In genomic region chr22:21641417-21641794, GRCh38 we compare ENCODE assay signal across 8 cellular contexts. TPM values are rescaled to one million over a fixed set of nuclear protein-coding genes. Genes with fewer than 3 reads are reported as not detected.
DNase-seq lines count a peak whose midpoint lies in the region; ATAC-seq, FAIRE-seq and TF ChIP-seq lines count a peak whose summit lies in the region.

No MANE protein-coding gene starts in this region.

- H3K4me2 ChIP-seq in H1 (ENCODE audit: insufficient read depth in 1 of 2, low read depth in 2 of 2, low read length in 2 of 2): peak overlapping the region; percentile 17 to 91
- H3K4me2 ChIP-seq in mesendoderm (ENCODE audit: low read length): peak overlapping the region; percentile 94

- H3K27me3 ChIP-seq in H1 (replicated peaks in 1 of 4; ENCODE audit: control insufficient read depth in 3 of 4, extremely low read depth in 1 of 4, insufficient read depth in 3 of 4, low read length in 3 of 4): peaks cover 0 to 7% (median 1%) of the 10 kb centered on the region in 4 experiments; a peak in 3 of 7 replicates
- H3K27me3 ChIP-seq in mesendoderm (ENCODE audit: insufficient read depth, low read length, poor library complexity): no peaks in the 10 kb centered on the region
- no peaks in the 10 kb centered on the region for H3K27me3 ChIP-seq in uterus

- TF ChIP-seq POLR2A in H1 (IDR thresholded peaks at IDR 0.05; ENCODE audit: control extremely low read depth in 1 of 2, low read depth in 2 of 2, low read length in 2 of 2): no peak; a peak in 1 of 3 replicates
- TF ChIP-seq POLR2A in uterus (IDR thresholded peaks at IDR 0.05): no peak

- peak; percentile 39 to 57 for TF ChIP-seq RAD21 in H1 (IDR thresholded peaks at IDR 0.05 in 1 of 2, conservative IDR thresholded peaks at IDR 0.05 in 1 of 2; ENCODE audit: low read depth in 2 of 2, low read length in 2 of 2)

- H3K79me2 ChIP-seq in H1 (ENCODE audit: control insufficient read depth in 1 of 2, insufficient read depth in 2 of 2, low read length in 2 of 2): no peaks in the 10 kb centered on the region
- H3K79me2 ChIP-seq in mesendoderm (ENCODE audit: control insufficient read depth, insufficient read depth, low read length): no peaks in the 10 kb centered on the region

- H4K8ac ChIP-seq in H1 (ENCODE audit: extremely low read depth, insufficient read depth, low read length) (peak overlapping the region; percentile 7; the same call in 1 of the 2 replicates), mesendoderm (ENCODE audit: low read depth, low read length) (no peak overlapping the region)

- CTCF ChIA-PET in H1 (lab: Charles Lee; ENCODE audit: partially characterized antibody): interaction anchor here (0.7 to 22.2 kb wide), 11 partner anchors 11 to 87 kb away, joined by 3 to 499 read pairs (median 13); partner anchors contain the start of genes CCDC116 and YDJC

- POLR2A ChIA-PET in H1 (lab: Charles Lee; ENCODE audit: partially characterized antibody): interaction anchor here (1.0 to 5.7 kb wide), 6 partner anchors 12 to 39 kb away, joined by 3 to 74 read pairs (median 10); partner anchors contain the start of genes CCDC116 and YDJC

- H2BK12ac ChIP-seq in H1 (ENCODE audit: low read depth, low read length): no peak overlapping the region

- H4K91ac ChIP-seq in H1 (replicated peaks; ENCODE audit: insufficient read length, low read length): no peak overlapping the region

- H2BK15ac ChIP-seq in H1 (ENCODE audit: low read length) (no peak overlapping the region), mesendoderm (replicated peaks; ENCODE audit: low read depth) (no peak overlapping the region)

- FAIRE-seq in H1 (lab: Jason Lieb, UNC): peak; percentile 57

- H3K4ac ChIP-seq in H1 (replicated peaks; ENCODE audit: insufficient read length, low read depth, low read length): no peak overlapping the region
- no peak overlapping the region for H3K4ac ChIP-seq in mesendoderm (ENCODE audit: low read depth, low read length)

- peaks cover 5% of the 10 kb centered on the region; the same call in 1 of the 2 replicates for H3K23me2 ChIP-seq in H1 (ENCODE audit: low read depth, low read length)

- no peak for TF ChIP-seq EP300 in H1 (IDR thresholded peaks at IDR 0.05; ENCODE audit: borderline replicate concordance in 1 of 2, low read depth in 2 of 2, low read length in 2 of 2)

- H3K36me3 ChIP-seq in H1 (ENCODE audit: control insufficient read depth in 2 of 4, insufficient read depth in 4 of 4, low read length in 3 of 4) (no peaks in the 10 kb centered on the region), mesendoderm (ENCODE audit: control insufficient read depth, insufficient read depth, low read length) (peaks cover 2% of the 10 kb centered on the region), uterus (no peaks in the 10 kb centered on the region)

- H3K4me1 ChIP-seq in H1 (replicated peaks in 1 of 4; ENCODE audit: control insufficient read depth in 3 of 4, insufficient read depth in 4 of 4, low read length in 3 of 4) (peaks cover 0 to 5% (median 2%) of the 10 kb centered on the region in 4 experiments; a peak in 4 of 7 replicates), mesendoderm (ENCODE audit: control insufficient read depth, low read depth, low read length) (peaks cover 2% of the 10 kb centered on the region), uterus (peaks cover 0 to 8% of the 10 kb centered on the region in 2 donors)

- H3K18ac ChIP-seq in H1 (ENCODE audit: extremely low read depth, low read length): peak overlapping the region; percentile 36; the same call in 1 of the 2 replicates
- H3K18ac ChIP-seq in mesendoderm (ENCODE audit: low read length): peak overlapping the region; percentile 70

- 12% methylated on average over 9 of the region's 9 CpGs; no CpG with 5 or more reads in 1 of the 2 experiments for WGBS in H1 (ENCODE audit: extremely low coverage in 1 of 2, insufficient coverage in 1 of 2, insufficient read length in 1 of 2, insufficient replicate concordance in 2 of 2, low coverage in 1 of 2, low lambda C conversion rate in 2 of 2, missing lambda C conversion rate in 1 of 2), 2 experiments
- WGBS in mesendoderm (ENCODE audit: extremely low coverage, insufficient coverage, low lambda C conversion rate): no CpG with 5 or more reads among the region's 9 CpGs

- H4K20me1 ChIP-seq in H1 (replicated peaks in 1 of 2; ENCODE audit: control insufficient read depth in 1 of 2, insufficient read depth in 2 of 2, low read length in 2 of 2): peaks cover 0 to 10% of the 10 kb centered on the region in 2 experiments

- H4K5ac ChIP-seq in H1 (ENCODE audit: insufficient read length, low read depth, low read length): no peak overlapping the region
- no peak overlapping the region for H4K5ac ChIP-seq in mesendoderm (ENCODE audit: low read length)

- no peak overlapping the region for H3K27ac ChIP-seq in H1 (ENCODE audit: low read depth, low read length)
- no peak overlapping the region for H3K27ac ChIP-seq in mesendoderm (ENCODE audit: low read depth, low read length)
- H3K27ac ChIP-seq in uterus: peak overlapping the region in 1 of 2 donors; percentile 62

- intact Hi-C loops in uterus (cut with DNase I; ENCODE audit: low total_unique reads): no loop called here

- peak; percentile 4 for ATAC-seq in HG02571 (IDR thresholded peaks at IDR 0.05; ENCODE audit: unreplicated experiment)

- H2AK5ac ChIP-seq in H1 (ENCODE audit: low read depth, low read length) (no peak overlapping the region), mesendoderm (ENCODE audit: low read length) (no peak overlapping the region)

- H3K23ac ChIP-seq in H1 (ENCODE audit: insufficient read length) (no peak overlapping the region), mesendoderm (ENCODE audit: low read length) (no peak overlapping the region)

- peak overlapping the region; percentile 24 for H3K56ac ChIP-seq in H1 (replicated peaks; ENCODE audit: insufficient read length, low read depth, low read length)
- peak overlapping the region; percentile 92 for H3K56ac ChIP-seq in mesendoderm (ENCODE audit: low read length)

- H2BK20ac ChIP-seq in H1 (ENCODE audit: low read length): no peak overlapping the region

- DNase-seq in NCI-H146 (lab: John Stamatoyannopoulos, UW) (peak; percentile 42), NCI-H146 treated with DMSO at 0.1 percent for 48 hours (lab: John Stamatoyannopoulos, UW; ENCODE audit: unreplicated experiment) (no peak), SHP77 treated with DMSO at 0.1 percent for 48 hours (lab: John Stamatoyannopoulos, UW) (peak; percentile 12), H1 (ENCODE audit: low read depth in 1 of 2, low spot score in 2 of 2) (peak in 1 of 2 experiments; percentile 59), mesendoderm (peak; percentile 83), uterus (no peak), cerebellar nuclear complex (lab: John Stamatoyannopoulos, UW) (no peak)

- no peak overlapping the region for H3K14ac ChIP-seq in H1 (ENCODE audit: insufficient read length)

- H3K9me3 ChIP-seq in H1 (ENCODE audit: insufficient read depth in 2 of 2, low read depth in 1 of 2, low read length in 1 of 2): no peaks in the 10 kb centered on the region
- no peaks in the 10 kb centered on the region for H3K9me3 ChIP-seq in uterus

- no peaks in the 10 kb centered on the region for H3K79me1 ChIP-seq in H1 (ENCODE audit: low read depth, low read length)
- peaks cover 6% of the 10 kb centered on the region for H3K79me1 ChIP-seq in mesendoderm (ENCODE audit: low read length)

- H2BK5ac ChIP-seq in H1 (ENCODE audit: low read depth, low read length) (no peak overlapping the region), mesendoderm (ENCODE audit: low read length) (no peak overlapping the region)

- peak overlapping the region; percentile 29 to 77 (median 72); a peak in 7 of 8 replicates for H3K4me3 ChIP-seq in H1 (ENCODE audit: extremely low read depth in 1 of 4, insufficient read depth in 2 of 4, low read depth in 3 of 4, low read length in 4 of 4)
- H3K4me3 ChIP-seq in mesendoderm (ENCODE audit: low read length): peak overlapping the region; percentile 35
- H3K4me3 ChIP-seq in uterus: peak overlapping the region; percentile 24 to 39

- H2AFZ ChIP-seq in H1 (ENCODE audit: low read length): peak overlapping the region; percentile 58

- peak; percentile 45 to 54 (median 52) for TF ChIP-seq CTCF in H1 (IDR thresholded peaks at IDR 0.05; ENCODE audit: control extremely low read depth in 1 of 3, insufficient read depth in 1 of 3, low read depth in 1 of 3, low read length in 3 of 3)
- peak in 2 of 4 experiments; percentile 7 to 51 for TF ChIP-seq CTCF in uterus (IDR thresholded peaks at IDR 0.05)

- peak overlapping the region in 2 of 4 experiments; percentile 61 to 65; a peak in 4 of 7 replicates for H3K9ac ChIP-seq in H1 (replicated peaks in 1 of 4; ENCODE audit: extremely low read depth in 1 of 4, low read depth in 3 of 4, low read length in 3 of 4)
- H3K9ac ChIP-seq in mesendoderm (ENCODE audit: low read length): peak overlapping the region; percentile 90

- H2BK120ac ChIP-seq in H1 (replicated peaks; ENCODE audit: low read depth, low read length) (no peak overlapping the region), mesendoderm (ENCODE audit: low read depth, low read length) (no peak overlapping the region)

RNA-seq across cellular contexts. Expression of gene SDF2L1, which starts 0.7 kb away (rescaled TPM):
- 51.1 and 54.5 TPM in 2 replicates for total RNA-seq in H1 (2021; fragmentation: NEBNext Ultra II Directional; extraction: Animal tissue kit (Norgen Biotek cat#: 25700))
- polyA plus RNA-seq in H1 (2011; rRNA removed): 59.6 and 75.4 TPM in 2 replicates
- 53.2 TPM for polyA plus RNA-seq in H1 (2011; cell fraction: cytosol; rRNA removed)
- 35.8 TPM for polyA plus RNA-seq in H1 (2011; cell fraction: nucleus; rRNA removed)
- polyA plus RNA-seq in H1 (2012, experiment 1 of 2): 62.8 to 79.1 TPM (median 67.2 TPM) in 4 replicates
- polyA plus RNA-seq in H1 (2012, experiment 2 of 2): 42.2 TPM
- 28.1 TPM for polyA plus RNA-seq in H1 (2013, experiment 1 of 2)
- 37.2 TPM for polyA plus RNA-seq in H1 (2013, experiment 2 of 2)
- polyA minus RNA-seq in H1 (2011; rRNA and poly(A)+ RNA removed): 11.2 and 14.4 TPM in 2 replicates
- 20.5 TPM for polyA minus RNA-seq in H1 (2011; cell fraction: cytosol; rRNA and poly(A)+ RNA removed)
- 13.1 TPM for polyA minus RNA-seq in H1 (2011; cell fraction: nucleus; rRNA and poly(A)+ RNA removed)
- 26.9 TPM for polyA plus RNA-seq in mesendoderm (2013, experiment 1 of 2)
- polyA plus RNA-seq in mesendoderm (2013, experiment 2 of 2): 25.4 TPM
- total RNA-seq in uterus: 10 to 100 TPM in 2 of 4 donors, 1 to 10 TPM in 2; 1.8 to 22.4 (median 11.3) TPM

RNA-seq across cellular contexts. Expression of gene CCDC116, which starts 8.8 kb away (rescaled TPM):
- total RNA-seq in H1 (2021; fragmentation: NEBNext Ultra II Directional; extraction: Animal tissue kit (Norgen Biotek cat#: 25700)): not detected in 2 replicates
- 0.08 and 0.14 TPM in 2 replicates for polyA plus RNA-seq in H1 (2011; rRNA removed)
- 0.09 TPM for polyA plus RNA-seq in H1 (2011; cell fraction: cytosol; rRNA removed)
- polyA plus RNA-seq in H1 (2011; cell fraction: nucleus; rRNA removed): 0.39 TPM
- polyA plus RNA-seq in H1 (2012, experiment 1 of 2): 0.08 to 0.15 TPM (median 0.14 TPM) in 3 of 4 replicates, not detected in the other
- polyA plus RNA-seq in H1 (2012, experiment 2 of 2): not detected
- 0.16 TPM for polyA plus RNA-seq in H1 (2013, experiment 1 of 2)
- polyA plus RNA-seq in H1 (2013, experiment 2 of 2): 0.07 TPM
- polyA minus RNA-seq in H1 (2011; rRNA and poly(A)+ RNA removed): not detected in 2 replicates
- not detected for polyA minus RNA-seq in H1 (2011; cell fraction: cytosol; rRNA and poly(A)+ RNA removed)
- not detected for polyA minus RNA-seq in H1 (2011; cell fraction: nucleus; rRNA and poly(A)+ RNA removed)
- polyA plus RNA-seq in mesendoderm (2013, experiment 1 of 2): 0.14 TPM
- 0.08 TPM for polyA plus RNA-seq in mesendoderm (2013, experiment 2 of 2)
- total RNA-seq in uterus: 1 to 10 TPM in 2 of 4 donors, not detected in 2; 1.5 to 3.5 TPM

RNA-seq across cellular contexts. Expression of gene YDJC, which starts 11.6 kb away (rescaled TPM):
- total RNA-seq in H1 (2021; fragmentation: NEBNext Ultra II Directional; extraction: Animal tissue kit (Norgen Biotek cat#: 25700)): 36.5 and 36.7 TPM in 2 replicates
- polyA plus RNA-seq in H1 (2011; rRNA removed): 45.2 and 77.7 TPM in 2 replicates
- 52.3 TPM for polyA plus RNA-seq in H1 (2011; cell fraction: cytosol; rRNA removed)
- 67.6 TPM for polyA plus RNA-seq in H1 (2011; cell fraction: nucleus; rRNA removed)
- 15.0 to 30.0 TPM (median 26.4 TPM) in 4 replicates for polyA plus RNA-seq in H1 (2012, experiment 1 of 2)
- 25.5 TPM for polyA plus RNA-seq in H1 (2012, experiment 2 of 2)
- 27.5 TPM for polyA plus RNA-seq in H1 (2013, experiment 1 of 2)
- 26.7 TPM for polyA plus RNA-seq in H1 (2013, experiment 2 of 2)
- 4.1 and 7.6 TPM in 2 replicates for polyA minus RNA-seq in H1 (2011; rRNA and poly(A)+ RNA removed)
- 21.9 TPM for polyA minus RNA-seq in H1 (2011; cell fraction: cytosol; rRNA and poly(A)+ RNA removed)
- polyA minus RNA-seq in H1 (2011; cell fraction: nucleus; rRNA and poly(A)+ RNA removed): 36.6 TPM
- polyA plus RNA-seq in mesendoderm (2013, experiment 1 of 2): 24.5 TPM
- 23.4 TPM for polyA plus RNA-seq in mesendoderm (2013, experiment 2 of 2)
- total RNA-seq in uterus: 10 to 100 TPM; 10.9 to 42.5 (median 16.0) TPM

RNA-seq across cellular contexts. Expression of gene PPIL2, which starts 24.4 kb away (rescaled TPM):
- total RNA-seq in H1 (2021; fragmentation: NEBNext Ultra II Directional; extraction: Animal tissue kit (Norgen Biotek cat#: 25700)): 34.4 and 37.7 TPM in 2 replicates
- polyA plus RNA-seq in H1 (2011; rRNA removed): 34.6 and 46.4 TPM in 2 replicates
- 38.7 TPM for polyA plus RNA-seq in H1 (2011; cell fraction: cytosol; rRNA removed)
- polyA plus RNA-seq in H1 (2011; cell fraction: nucleus; rRNA removed): 145 TPM
- 34.0 to 37.8 TPM (median 35.7 TPM) in 4 replicates for polyA plus RNA-seq in H1 (2012, experiment 1 of 2)
- polyA plus RNA-seq in H1 (2012, experiment 2 of 2): 30.2 TPM
- 29.8 TPM for polyA plus RNA-seq in H1 (2013, experiment 1 of 2)
- 22.9 TPM for polyA plus RNA-seq in H1 (2013, experiment 2 of 2)
- polyA minus RNA-seq in H1 (2011; rRNA and poly(A)+ RNA removed): 31.1 and 39.8 TPM in 2 replicates
- 18.9 TPM for polyA minus RNA-seq in H1 (2011; cell fraction: cytosol; rRNA and poly(A)+ RNA removed)
- polyA minus RNA-seq in H1 (2011; cell fraction: nucleus; rRNA and poly(A)+ RNA removed): 43.9 TPM
- polyA plus RNA-seq in mesendoderm (2013, experiment 1 of 2): 30.1 TPM
- 29.8 TPM for polyA plus RNA-seq in mesendoderm (2013, experiment 2 of 2)
- total RNA-seq in uterus: 10 to 100 TPM in 2 of 4 donors, 1 to 10 TPM in 2; 5.6 to 37.9 (median 15.3) TPM

Comparison
In these comparisons a context has a peak if more than half of its experiments do, and no peak if none do; other contexts are left out.
1. DNase-seq: peak in NCI-H146 (single experiment), SHP77 treated with DMSO at 0.1 percent for 48 hours (single experiment) and mesendoderm (single experiment); none in NCI-H146 treated with DMSO at 0.1 percent for 48 hours (single experiment), uterus (0 of 2) and cerebellar nuclear complex (0 of 2).
2. Peak in every context shown above with its lines, with median percentiles within 50 percentile points of each other: H3K4me3 ChIP-seq.